Comparison of ENCODE assay signal across 25 cellular contexts in genomic region chr13:60402022-60402421, GRCh38. TPM values are rescaled to one million over a fixed set of nuclear protein-coding genes. Genes with fewer than 3 reads are reported as not detected.
DNase-seq lines count a peak whose midpoint lies in the region; ATAC-seq and TF ChIP-seq lines count a peak whose summit lies in the region.
"Had no signal": no experiment of that assay in that cellular context is flagged by ENCODE, and none has a peak within 500 bp of the region (broad histone marks: within the 10 kb centered on the region; RNA-seq: fewer than 3 reads in every experiment).

No MANE protein-coding gene starts in this region.

- no peak for TF ChIP-seq CTCF in KMS-11 (conservative IDR thresholded peaks at IDR 0.05; ENCODE audit: low read depth, low read length)
- no peak for TF ChIP-seq CTCF in Calu3 (IDR thresholded peaks at IDR 0.05; ENCODE audit: unreplicated experiment)

- H3K9me3 Mint-ChIP-seq in Calu3 (ENCODE audit: low read depth, unreplicated experiment), result no peaks in the 10 kb centered on the region
- H3K9me3 Mint-ChIP-seq: activated CD8-positive, alpha-beta T cell treated with anti-CD3 and anti-CD28 coated beads for 36 hours had no signal

- H3K9ac ChIP-seq in KMS-11, result no peak overlapping the region

- H3K36me3 ChIP-seq in KMS-11 (ENCODE audit: insufficient read depth), result no peaks in the 10 kb centered on the region
- H3K36me3 ChIP-seq: left ventricle myocardium inferior had no signal

- H3K4me1 Mint-ChIP-seq in Calu3 (ENCODE audit: low read depth, unreplicated experiment), result peaks cover 15% of the 10 kb centered on the region

- H3K4me2 ChIP-seq in KMS-11, result 0 out of 2 replicates have a peak overlapping the region, but pooled peaks have one; percentile 15

- H3K79me2 ChIP-seq in KMS-11 (ENCODE audit: insufficient read depth, low read depth), result peaks cover 19% of the 10 kb centered on the region

- no peak overlapping the region for H2AFZ ChIP-seq in KMS-11 (ENCODE audit: low read depth)

- H3K36me3 Mint-ChIP-seq in Calu3 (ENCODE audit: insufficient read depth, unreplicated experiment), result peaks cover 10% of the 10 kb centered on the region

- CTCF ChIA-PET in Calu3 (lab: Charles Lee), result interaction anchor here (0.7 kb wide), 1 partner anchor 58 kb away, joined by 4 read pairs; no protein-coding TSS in a partner anchor

- no peaks in the 10 kb centered on the region for H3K27me3 ChIP-seq in KMS-11 (ENCODE audit: insufficient read depth, low read depth)
- H3K27me3 ChIP-seq: dorsolateral prefrontal cortex had no signal

- no peak overlapping the region for H3K27ac Mint-ChIP-seq in Calu3 (ENCODE audit: unreplicated experiment)
- H3K27ac Mint-ChIP-seq: activated CD8-positive, alpha-beta T cell treated with anti-CD3 and anti-CD28 coated beads for 36 hours; activated naive CD8-positive, alpha-beta T cell treated with anti-CD3 and anti-CD28 coated beads, Interleukin-2, amount 10 ng/mL, durations not matched to agents 7 days and 5 days; nephron progenitor cell; stimulated activated naive CD8-positive, alpha-beta T cell treated with anti-CD3 and anti-CD28 coated beads, Interleukin-15, Interleukin-2, amounts not matched to agents 100 ng/mL and 50 ng/mL, for 24 hours had no signal

- peaks cover 24% of the 10 kb centered on the region for H3K4me1 ChIP-seq in KMS-11 (ENCODE audit: low read depth, poor library complexity, severe bottlenecking)

- H3K4me3 Mint-ChIP-seq in Calu3 (ENCODE audit: low read depth, unreplicated experiment), result no peak overlapping the region
- H3K4me3 Mint-ChIP-seq: activated CD8-positive, alpha-beta T cell treated with anti-CD3 and anti-CD28 coated beads for 36 hours; activated naive CD8-positive, alpha-beta T cell treated with anti-CD3 and anti-CD28 coated beads, Interleukin-2, amount 10 ng/mL, durations not matched to agents 7 days and 5 days; nephron progenitor cell; stimulated activated naive CD8-positive, alpha-beta T cell treated with anti-CD3 and anti-CD28 coated beads, Interleukin-15, Interleukin-2, amounts not matched to agents 100 ng/mL and 50 ng/mL, for 24 hours had no signal

- no peak overlapping the region for H3K4me3 ChIP-seq in KMS-11 (IDR thresholded peaks at IDR 0.05; ENCODE audit: insufficient read depth, low read depth, low read length)
- H3K4me3 ChIP-seq: dorsolateral prefrontal cortex, left ventricle myocardium inferior had no signal

- no peaks in the 10 kb centered on the region for H4K20me1 ChIP-seq in KMS-11 (ENCODE audit: insufficient read depth)

- intact Hi-C loops in left colon (cut with DNase I, micrococcal nuclease) (no loop called here), Calu3 (cut with micrococcal nuclease; ENCODE audit: unreplicated experiment) (no loop called here)

- no peaks in the 10 kb centered on the region for H3K27me3 Mint-ChIP-seq in Calu3 (ENCODE audit: unreplicated experiment)
- H3K27me3 Mint-ChIP-seq: activated CD8-positive, alpha-beta T cell treated with anti-CD3 and anti-CD28 coated beads for 36 hours; activated naive CD8-positive, alpha-beta T cell treated with anti-CD3 and anti-CD28 coated beads, Interleukin-2, amount 10 ng/mL, durations not matched to agents 7 days and 5 days; stimulated activated naive CD8-positive, alpha-beta T cell treated with anti-CD3 and anti-CD28 coated beads, Interleukin-15, Interleukin-2, amounts not matched to agents 100 ng/mL and 50 ng/mL, for 24 hours had no signal

- H3K27ac ChIP-seq in KMS-11, result no peak overlapping the region
- H3K27ac ChIP-seq: dorsolateral prefrontal cortex, left ventricle myocardium inferior had no signal

- no TSS peak for BruUV-seq in Calu3 (replicated peaks; lab: Mats Ljungman, UMichigan)

- ATAC-seq in left colon (peak; percentile 46), HG03571 (IDR thresholded peaks at IDR 0.05; ENCODE audit: unreplicated experiment) (no peak)
- ATAC-seq: activated CD8-positive, alpha-beta T cell treated with anti-CD3 and anti-CD28 coated beads for 36 hours; HCT116; sciatic nerve had no signal

- DNase-seq in EH (ENCODE audit: low read depth) (peak; percentile 3), astrocyte of the hippocampus (ENCODE audit: low read depth, low spot score) (peak; percentile 8), left colon (no peak), Calu3 (no peak), NCI-H146 (lab: John Stamatoyannopoulos, UW) (no peak), NCI-H1092 treated with DMSO at 0.1 percent for 48 hours (lab: John Stamatoyannopoulos, UW) (no peak)
- DNase-seq: activated CD4-positive, CD25-positive, alpha-beta regulatory T cell treated with anti-CD3 and anti-CD28 coated beads, Interleukin-2, amount 50 U/mL, for 72 hours; activated CD8-positive, alpha-beta T cell treated with anti-CD3 and anti-CD28 coated beads for 36 hours; activated effector memory CD4-positive, alpha-beta T cell treated with Interleukin-2 at 50 U/mL for 16 hours; activated naive CD8-positive, alpha-beta T cell treated with anti-CD3 and anti-CD28 coated beads, Interleukin-2, amount 10 ng/mL, durations not matched to agents 7 days and 5 days; activated T-cell treated with anti-CD3 and anti-CD28 coated beads for 4 hours; C1 segment of cervical spinal cord; dorsolateral prefrontal cortex; head of caudate nucleus; left ventricle myocardium inferior; NCI-H187; nephron progenitor cell; OCI-M1; SHP77; SW 1271 had no signal

RNA-seq across cellular contexts. Expression of gene TDRD3, which starts 5.0 kb away (rescaled TPM):
- total RNA-seq in left colon, result 10 to 100 TPM; 31.0 to 31.9 TPM
- total RNA-seq in Calu3 (2022), result 5.0 and 5.6 TPM in 2 replicates

Comparison
In these comparisons a context has a peak if more than half of its experiments do, and no peak if none do; other contexts are left out.
1. DNase-seq: peak in EH (single experiment) and astrocyte of the hippocampus (single experiment); none in left colon (0 of 2), Calu3 (single experiment), NCI-H146 (single experiment) and NCI-H1092 treated with DMSO at 0.1 percent for 48 hours (single experiment).